ENCODE assay signal across 22 cellular contexts in genomic region chr21:29349702-29350101, GRCh38. TPM values are rescaled to one million over a fixed set of nuclear protein-coding genes. Genes with fewer than 3 reads are reported as not detected.
DNase-seq lines count a peak whose midpoint lies in the region; FAIRE-seq and TF ChIP-seq lines count a peak whose summit lies in the region.
"Had no signal": no experiment of that assay in that cellular context is flagged by ENCODE, and none has a peak within 500 bp of the region (broad histone marks: within the 10 kb centered on the region; RNA-seq: fewer than 3 reads in every experiment).

No MANE protein-coding gene starts in this region.

- H3K36me3 ChIP-seq in small intestine (ENCODE audit: control insufficient read depth in 2 of 2, insufficient read depth in 2 of 2, low read length in 2 of 2) = peaks cover 0 to 5% of the 10 kb centered on the region in 2 donors
- H3K36me3 ChIP-seq: BE2C, uterus had no signal

- H3K9me3 ChIP-seq in small intestine (ENCODE audit: control insufficient read depth, low read depth) = no peaks in the 10 kb centered on the region
- H3K9me3 ChIP-seq: BE2C, heart left ventricle, uterus had no signal

- peak in 2 of 3 experiments; percentile 36 to 84 for DNase-seq in NCI-H1417 (lab: John Stamatoyannopoulos, UW)
- DNase-seq in NCI-H1417 treated with DMSO at 0.1 percent for 48 hours (lab: John Stamatoyannopoulos, UW) = no peak
- DNase-seq in NCI-H69 (lab: John Stamatoyannopoulos, UW) = peak; percentile 81
- DNase-seq in erythroblast (lab: John Stamatoyannopoulos, UW) = peak; percentile 63 to 71
- peak; percentile 71 for DNase-seq in small intestine
- no peak for DNase-seq in epidermal melanocyte (ENCODE audit: insufficient read length, low spot score)
- no peak for DNase-seq in middle frontal gyrus (ENCODE audit: extremely low spot score, low spot score)
- no peak for DNase-seq in SKM-1 (lab: John Stamatoyannopoulos, UW; ENCODE audit: unreplicated experiment)
- DNase-seq: activated CD4-positive, alpha-beta T cell treated with anti-CD3 and anti-CD28 coated beads for 48 hours; activated naive CD8-positive, alpha-beta T cell treated with anti-CD3 and anti-CD28 coated beads, Interleukin-2, amount 50 U/mL, for 24 hours; BE2C; Caco-2; heart left ventricle; NCI-H187 treated with DMSO at 0.1 percent for 48 hours; NCI-H526; SHP77 treated with DMSO at 0.1 percent for 48 hours; stimulated activated CD4-positive, alpha-beta T cell treated with anti-CD3 and anti-CD28 coated beads, Interleukin-12 subunit alpha, Interleukin-12 subunit beta, amount 100 ng/mL, for 4 hours; T-helper 1 cell; uterus had no signal

- H3K4me3 ChIP-seq in small intestine (ENCODE audit: low read depth in 1 of 2, low read length in 2 of 2) = no peak overlapping the region
- H3K4me3 ChIP-seq: heart left ventricle, uterus had no signal

- 28 to 70% (median 62%) methylated on average over 4 of the region's 4 CpGs for WGBS in small intestine, 3 donors

- H3K27ac ChIP-seq in small intestine (ENCODE audit: low read depth in 1 of 2, low read length in 1 of 2) = peak overlapping the region in 1 of 2 donors; percentile 38
- H3K27ac ChIP-seq: 22Rv1, heart left ventricle, uterus had no signal

- no peak for FAIRE-seq in small intestine (lab: Jason Lieb, UNC)
- FAIRE-seq: G401.6, HepG2 had no signal

- no peaks in the 10 kb centered on the region for H3K27me3 ChIP-seq in small intestine (ENCODE audit: control insufficient read depth in 2 of 2, insufficient read depth in 2 of 2, low read length in 2 of 2)
- H3K27me3 ChIP-seq: BE2C, heart left ventricle, uterus had no signal

- no peak for TF ChIP-seq POLR2A in erythroblast (IDR thresholded peaks at IDR 0.05; ENCODE audit: low read length)

- H3K4me1 ChIP-seq in small intestine (ENCODE audit: control insufficient read depth in 2 of 2, insufficient read depth in 1 of 2, low read depth in 1 of 2, low read length in 1 of 2) = peaks cover 7 to 10% of the 10 kb centered on the region in 2 donors
- H3K4me1 ChIP-seq: BE2C, uterus had no signal

RNA-seq across cellular contexts. Expression of gene BACH1, which starts 51.0 kb away (rescaled TPM):
- polyA plus RNA-seq in small intestine = 10 to 100 TPM in 1 of 3 donors, 1 to 10 TPM in 2; 6.5 to 10.5 (median 7.8) TPM

Comparison
In these comparisons a context has a peak if more than half of its experiments do, and no peak if none do; other contexts are left out.
1. DNase-seq: peak in NCI-H1417 (2 of 3), NCI-H69 (single experiment), erythroblast (2 of 2) and small intestine (single experiment); none in NCI-H1417 treated with DMSO at 0.1 percent for 48 hours (single experiment), epidermal melanocyte (single experiment), middle frontal gyrus (single experiment) and SKM-1 (single experiment).